1 cellular context compared by ENCODE assay signal in the genomic region with DNA sequence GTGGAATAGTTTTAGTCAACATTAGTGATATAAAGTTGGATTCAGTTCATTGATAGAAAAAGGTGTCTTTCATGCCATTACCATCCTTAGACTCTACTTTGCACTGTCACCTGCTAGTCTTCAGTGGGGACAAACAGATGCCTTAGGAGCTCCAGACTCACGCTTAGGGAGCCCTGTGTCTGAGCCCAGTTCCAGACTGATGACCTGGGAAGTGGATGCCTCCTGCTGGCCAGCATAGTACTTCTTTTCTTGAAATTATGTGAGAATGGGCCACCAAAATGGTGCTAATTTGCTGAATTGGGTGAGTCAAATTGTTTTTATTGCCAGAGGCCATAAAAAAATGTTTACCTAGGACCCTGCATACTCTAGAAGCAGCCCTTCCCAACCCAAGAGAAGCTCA.
TF ChIP-seq lines count a peak whose summit lies in the region.

No MANE protein-coding gene starts in this region.

TF ChIP-seq in H1, 55 proteins besides CTCF, POLR2A, EP300 and RAD21:
- TF ChIP-seq SP2 (IDR thresholded peaks at IDR 0.05; ENCODE audit: low read length) (no peak), KDM5A (IDR thresholded peaks at IDR 0.05; ENCODE audit: low read length) (no peak), JUND (IDR thresholded peaks at IDR 0.05; ENCODE audit: low read length) (no peak), FOSL1 (IDR thresholded peaks at IDR 0.05; ENCODE audit: insufficient read depth, low read depth, low read length) (no peak), RFX5 (IDR thresholded peaks at IDR 0.05; ENCODE audit: borderline replicate concordance, low read depth, low read length) (no peak)
